10 cellular contexts compared by ENCODE assay signal in the genomic region with DNA sequence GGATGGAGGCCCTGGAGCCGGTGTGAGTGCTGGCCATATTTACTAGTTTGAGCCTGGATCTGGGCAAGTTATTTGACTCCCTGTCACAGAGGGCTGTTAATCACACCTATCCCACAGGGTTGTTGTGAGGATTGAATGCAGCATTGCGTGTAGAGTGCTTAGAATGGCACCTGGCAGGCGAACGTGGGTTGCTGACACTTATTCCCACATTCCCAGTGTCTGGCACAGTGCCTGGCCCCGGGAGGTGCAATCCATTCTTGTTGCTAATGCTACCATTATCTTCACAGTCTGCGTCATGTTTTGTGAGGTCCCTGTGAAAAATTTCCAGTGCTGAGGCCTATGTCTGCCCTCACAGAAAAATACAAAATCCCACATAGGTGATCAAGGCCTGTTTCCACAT.
DNase-seq lines count a peak whose midpoint lies in the region; ATAC-seq, FAIRE-seq and TF ChIP-seq lines count a peak whose summit lies in the region.
"Had no signal": no experiment of that assay in that cellular context is flagged by ENCODE, and none has a peak within 500 bp of the region (broad histone marks: within the 10 kb centered on the region; RNA-seq: fewer than 3 reads in every experiment).

No MANE protein-coding gene starts in this region.

- no peak for FAIRE-seq in frontal cortex (lab: Jason Lieb, UNC)

- no peaks in the 10 kb centered on the region for H3K9me3 ChIP-seq in transverse colon
- H3K9me3 ChIP-seq: lower lobe of right lung had no signal

- no peaks in the 10 kb centered on the region for H3K27me3 ChIP-seq in transverse colon

- in situ Hi-C loops in transverse colon (cut with MboI; ENCODE audit: low pct_ligation_motif_present in 1 of 4, low pct_unique_long_range_greater_than_20kb in 1 of 4, low sequenced_read_pairs in 3 of 4) = no loop called here

- intact Hi-C loops in transverse colon (cut with DNase I; ENCODE audit: low total_unique reads) = no loop called here

- no peak for TF ChIP-seq POLR2A in transverse colon (IDR thresholded peaks at IDR 0.05)

- peaks cover 2 to 14% (median 9%) of the 10 kb centered on the region in 4 donors for H3K4me1 ChIP-seq in transverse colon
- H3K4me1 ChIP-seq: lower lobe of right lung had no signal

- 50 to 74% methylated on average over 1 to 6 of the region's 6 CpGs for WGBS in transverse colon (ENCODE audit: low coverage in 1 of 2), 2 donors

- H3K4me3 ChIP-seq in transverse colon = no peak overlapping the region
- H3K4me3 ChIP-seq: lower lobe of right lung had no signal

- TF ChIP-seq CTCF in omental fat pad (IDR thresholded peaks at IDR 0.05) (no peak), transverse colon (IDR thresholded peaks at IDR 0.05) (no peak)

- DNase-seq in ELR (ENCODE audit: low read depth) = peak; percentile 59
- peak; percentile 98 for DNase-seq in NCI-H226
- DNase-seq in epithelial cell of prostate (ENCODE audit: low read depth, low spot score) = peak; percentile 26
- peak; percentile 54 for DNase-seq in omental fat pad (ENCODE audit: low spot score)
- no peak for DNase-seq in NCI-H82 (lab: John Stamatoyannopoulos, UW)
- DNase-seq in frontal cortex (ENCODE audit: low spot score in 2 of 2) = no peak
- DNase-seq in transverse colon = no peak
- DNase-seq: activated CD4-positive, alpha-beta T cell treated with anti-CD3 and anti-CD28 coated beads, Interleukin-2, amount 50 U/mL, for 1 hour; lower lobe of right lung had no signal

- ATAC-seq in omental fat pad (ENCODE audit: low FRiP score) (peak; percentile 93), GM19035 (IDR thresholded peaks at IDR 0.05; ENCODE audit: unreplicated experiment) (no peak)

- H3K36me3 ChIP-seq in transverse colon = no peaks in the 10 kb centered on the region
- H3K36me3 ChIP-seq: lower lobe of right lung had no signal

- no peak for TF ChIP-seq EP300 in transverse colon (IDR thresholded peaks at IDR 0.05; ENCODE audit: low read depth)

- H3K27ac ChIP-seq in epithelial cell of prostate (peak overlapping the region; percentile 14), transverse colon (no peak overlapping the region)
- H3K27ac ChIP-seq: lower lobe of right lung had no signal

Comparison
In these comparisons a context has a peak if more than half of its experiments do, and no peak if none do; other contexts are left out.
1. DNase-seq: peak in ELR (single experiment), NCI-H226 (single experiment), epithelial cell of prostate (single experiment) and omental fat pad (single experiment); none in NCI-H82 (single experiment), frontal cortex (0 of 2) and transverse colon (single experiment).